Comparison of ENCODE assay signal across 8 cellular contexts in genomic region chr15:75639709-75640482, GRCh38. TPM values are rescaled to one million over a fixed set of nuclear protein-coding genes. Genes with fewer than 3 reads are reported as not detected.
DNase-seq lines count a peak whose midpoint lies in the region; ATAC-seq and TF ChIP-seq lines count a peak whose summit lies in the region.

IMP3 (minus strand) TSS chr15:75640224; CDS start chr15:75640168, 56 bp downstream.

- DNase-seq in DMS 273 treated with DMSO at 0.1 percent for 48 hours (lab: John Stamatoyannopoulos, UW), result peak; percentile 89
- DNase-seq in OCI-M2 (lab: John Stamatoyannopoulos, UW; ENCODE audit: unreplicated experiment), result peak; percentile 70
- DNase-seq in activated T-cell treated with anti-CD3 and anti-CD28 coated beads for 4 hours, result peak; percentile 87
- DNase-seq in epithelial cell of esophagus (ENCODE audit: low read depth), result peak; percentile 98
- DNase-seq in mucosa of descending colon, result peak; percentile 95 to 96 (median 96)
- DNase-seq in stimulated activated CD8-positive, alpha-beta memory T cell treated with anti-CD3 and anti-CD28 coated beads, Interleukin-4, amount 100 ng/mL, for 24 hours (ENCODE audit: low read depth), result peak; percentile 89

- peak within 1 kb of the TSS; percentile 78 to 96 (median 91) for H3K27ac Mint-ChIP-seq in IgD-negative memory B cell

- peaks cover 30 to 33% (median 32%) of the 10 kb centered on the region in 3 donors for H3K4me1 Mint-ChIP-seq in IgD-negative memory B cell

- H3K4me3 Mint-ChIP-seq in IgD-negative memory B cell, result peak within 1 kb of the TSS; percentile 88 to 98 (median 96)

- H3K4me3 ChIP-seq in epithelial cell of esophagus (ENCODE audit: low read length) (peak within 1 kb of the TSS; percentile 94), mucosa of descending colon (peak within 1 kb of the TSS; percentile 70)

- H3K9me3 Mint-ChIP-seq in IgD-negative memory B cell, result no peaks in the 10 kb centered on the region

- ATAC-seq in GM21529 (IDR thresholded peaks at IDR 0.05; ENCODE audit: unreplicated experiment), result peak; percentile 83
- peak; percentile 93 for ATAC-seq in mucosa of descending colon

- no peaks in the 10 kb centered on the region for H3K27me3 Mint-ChIP-seq in IgD-negative memory B cell

- peaks cover 2% of the 10 kb centered on the region for H3K36me3 Mint-ChIP-seq in IgD-negative memory B cell

- no peaks in the 10 kb centered on the region for H3K9me3 ChIP-seq in mucosa of descending colon

- TF ChIP-seq CTCF in epithelial cell of esophagus (IDR thresholded peaks at IDR 0.05; ENCODE audit: insufficient read depth, low read depth, low read length, missing control alignments) (no peak), mucosa of descending colon (IDR thresholded peaks at IDR 0.05) (no peak)

- H3K4me1 ChIP-seq in mucosa of descending colon (ENCODE audit: low read depth), result peaks cover 23% of the 10 kb centered on the region

- intact Hi-C loops in mucosa of descending colon (cut with DNase I, micrococcal nuclease), result loop anchor here in 1 of 2 donors (10.0 kb wide), 1 partner anchor 185 kb away; the partner anchor contains the start of gene SIN3A

- H3K36me3 ChIP-seq in mucosa of descending colon (ENCODE audit: low read depth), result no peaks in the 10 kb centered on the region

RNA-seq across cellular contexts. Expression of gene IMP3, which starts in this region (rescaled TPM):
- polyA plus RNA-seq in IgD-negative memory B cell, result 249 TPM
- 10 to 100 TPM; 47.6 to 54.8 (median 50.4) TPM for total RNA-seq in mucosa of descending colon

Comparison
In these comparisons a context has a peak if more than half of its experiments do, and no peak if none do; other contexts are left out.
1. Peak in every context shown above with its lines: DNase-seq, ATAC-seq and H3K4me3 ChIP-seq.